In the genomic region with DNA sequence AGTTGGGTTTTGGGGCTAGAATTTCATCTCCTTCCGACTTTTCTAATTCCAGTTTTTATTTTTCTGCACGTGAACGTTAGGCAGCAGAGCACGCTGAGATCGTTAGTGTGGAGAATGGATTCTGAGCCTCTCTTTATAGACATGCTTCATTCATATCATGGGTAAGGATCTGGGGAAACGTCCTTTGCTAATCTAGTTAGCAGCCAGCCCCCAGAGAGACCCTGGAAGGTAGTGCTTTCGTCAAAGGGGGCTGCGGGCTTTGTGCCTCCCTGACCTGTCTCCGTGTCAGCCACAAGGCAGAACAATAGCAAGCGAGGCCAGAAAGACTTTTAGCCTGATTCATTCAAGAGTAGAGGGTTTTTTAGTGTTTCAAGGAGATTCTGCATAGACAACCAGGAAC, we compare ENCODE assay signal across 26 cellular contexts.
A peak's percentile ranks its signal among the peaks of the same experiment; 100 is the strongest.
DNase-seq lines count a peak whose midpoint lies in the region; ATAC-seq, FAIRE-seq and TF ChIP-seq lines count a peak whose summit lies in the region.
"Had no signal": no experiment of that assay in that cellular context is flagged by ENCODE, and none has a peak within 500 bp of the region (broad histone marks: within the 10 kb centered on the region; RNA-seq: fewer than 3 reads in every experiment).

No MANE protein-coding gene starts in this region.

- DNase-seq in activated CD8-positive, alpha-beta memory T cell treated with anti-CD3 and anti-CD28 coated beads, Interleukin-2, amount 10 ng/mL, durations not matched to agents 7 days and 5 days, result no peak
- no peak for DNase-seq in activated CD8-positive, alpha-beta memory T cell treated with anti-CD3 and anti-CD28 coated beads, Interleukin-2, amount 50 U/mL, for 4 hours
- DNase-seq in GM23338 (ENCODE audit: low spot score), result no peak
- no peak for DNase-seq in astrocyte (ENCODE audit: low read depth)
- peak; percentile 48 for DNase-seq in neural progenitor cell (ENCODE audit: low spot score)
- DNase-seq in NCI-H146 (lab: John Stamatoyannopoulos, UW), result no peak
- no peak for DNase-seq in NCI-H1694 (lab: John Stamatoyannopoulos, UW)
- no peak for DNase-seq in dermis blood vessel endothelial cell
- DNase-seq: activated T-cell treated with anti-CD3 and anti-CD28 coated beads, Interleukin-2, amount 50 U/mL, for 4 hours; amniotic stem cell; brain microvascular endothelial cell; erythroblast; H9; left colon; mammary epithelial cell; MG63; NCI-H2029 treated with DMSO at 0.1 percent for 48 hours; NCI-H2227 treated with DMSO at 0.1 percent for 48 hours; SJCRH30; stimulated activated naive B cell treated with anti-CD40 and anti-IgM and Interleukin-4, amounts not matched to agents 10 μg/mL and 1 μg/mL and 100 μg/mL, for 72 hours; substantia nigra; trophoblast cell had no signal

- H2AFZ ChIP-seq in GM23338 (0 out of 2 replicates have a peak overlapping the region, but pooled peaks have one; percentile 61), astrocyte (ENCODE audit: low read depth, low read length) (no peak overlapping the region), neural progenitor cell (replicated peaks) (no peak overlapping the region)

- H3F3A ChIP-seq in GM23338 (replicated peaks; ENCODE audit: low read depth), result no peaks in the 10 kb centered on the region
- no peaks in the 10 kb centered on the region for H3F3A ChIP-seq in neural progenitor cell (ENCODE audit: low read depth)

- H3K27ac Mint-ChIP-seq in activated CD8-positive, alpha-beta memory T cell treated with anti-CD3 and anti-CD28 coated beads, Interleukin-2, amount 10 ng/mL, durations not matched to agents 7 days and 5 days, result peak overlapping the region; percentile 32
- H3K27ac Mint-ChIP-seq in GM23338 (no peak overlapping the region; the same call in 1 of the 2 replicates), astrocyte (ENCODE audit: unreplicated experiment) (peak overlapping the region; percentile 36), neural progenitor cell (peak overlapping the region; percentile 67)
- H3K27ac Mint-ChIP-seq: B cell; stimulated activated naive B cell treated with anti-CD40 and anti-IgM and Interleukin-4, amounts not matched to agents 10 μg/mL and 1 μg/mL and 100 μg/mL, for 72 hours had no signal

- H3K27me3 ChIP-seq in GM23338 (ENCODE audit: insufficient read depth) (no peaks in the 10 kb centered on the region), astrocyte (ENCODE audit: insufficient read depth, low read length) (no peaks in the 10 kb centered on the region), neural progenitor cell (no peaks in the 10 kb centered on the region)
- H3K27me3 ChIP-seq: brain microvascular endothelial cell, MG63, SJCRH30 had no signal

- H3K9ac ChIP-seq in astrocyte (ENCODE audit: low read length) (no peak overlapping the region), neural progenitor cell (no peak overlapping the region)

- CTCF ChIA-PET in activated CD8-positive, alpha-beta memory T cell treated with anti-CD3 and anti-CD28 coated beads, Interleukin-2, amount 10 ng/mL, durations not matched to agents 7 days and 5 days (lab: Charles Lee), result interaction anchor here (1.9 to 2.2 kb wide), 2 partner anchors 10 to 15 kb away, joined by 4 to 7 read pairs; no protein-coding TSS in a partner anchor

- H3K27ac ChIP-seq in GM23338 (ENCODE audit: low read depth) (no peak overlapping the region), astrocyte (ENCODE audit: low read depth, low read length) (no peak overlapping the region), neural progenitor cell (no peak overlapping the region)
- H3K27ac ChIP-seq: brain microvascular endothelial cell, SJCRH30 had no signal

- H3K79me2 ChIP-seq in GM23338 (replicated peaks; ENCODE audit: insufficient read depth), result no peaks in the 10 kb centered on the region
- no peaks in the 10 kb centered on the region for H3K79me2 ChIP-seq in astrocyte (ENCODE audit: insufficient read depth, low read length)
- no peaks in the 10 kb centered on the region for H3K79me2 ChIP-seq in neural progenitor cell (ENCODE audit: low read depth)

- H3K36me3 Mint-ChIP-seq in activated CD8-positive, alpha-beta memory T cell treated with anti-CD3 and anti-CD28 coated beads, Interleukin-2, amount 10 ng/mL, durations not matched to agents 7 days and 5 days, result peaks cover 32% of the 10 kb centered on the region
- H3K36me3 Mint-ChIP-seq in GM23338 (ENCODE audit: low read depth) (peaks cover 3% of the 10 kb centered on the region; the same call in 2 of the 3 replicates), astrocyte (ENCODE audit: low read depth, unreplicated experiment) (no peaks in the 10 kb centered on the region), neural progenitor cell (no peaks in the 10 kb centered on the region)

- no peak overlapping the region for H3K4me3 Mint-ChIP-seq in activated CD8-positive, alpha-beta memory T cell treated with anti-CD3 and anti-CD28 coated beads, Interleukin-2, amount 10 ng/mL, durations not matched to agents 7 days and 5 days
- H3K4me3 Mint-ChIP-seq in GM23338, result no peak overlapping the region
- no peak overlapping the region for H3K4me3 Mint-ChIP-seq in astrocyte (ENCODE audit: unreplicated experiment)
- H3K4me3 Mint-ChIP-seq in neural progenitor cell, result no peak overlapping the region
- H3K4me3 Mint-ChIP-seq: activated T-cell treated with anti-CD3 and anti-CD28 coated beads, Interleukin-2, amount 50 U/mL, for 4 hours; B cell; H9; stimulated activated naive B cell treated with anti-CD40 and anti-IgM and Interleukin-4, amounts not matched to agents 10 μg/mL and 1 μg/mL and 100 μg/mL, for 72 hours had no signal

- H4K20me1 ChIP-seq in GM23338 (replicated peaks; ENCODE audit: insufficient read depth) (no peaks in the 10 kb centered on the region), astrocyte (ENCODE audit: insufficient read depth, low read length) (no peaks in the 10 kb centered on the region), neural progenitor cell (ENCODE audit: low read depth) (no peaks in the 10 kb centered on the region)

- H3K9me3 Mint-ChIP-seq in activated CD8-positive, alpha-beta memory T cell treated with anti-CD3 and anti-CD28 coated beads, Interleukin-2, amount 10 ng/mL, durations not matched to agents 7 days and 5 days (ENCODE audit: low read depth), result peaks cover 13% of the 10 kb centered on the region
- H3K9me3 Mint-ChIP-seq in GM23338 (peaks cover 15% of the 10 kb centered on the region), astrocyte (ENCODE audit: unreplicated experiment) (peaks cover 2% of the 10 kb centered on the region), neural progenitor cell (peaks cover 7% of the 10 kb centered on the region)

- no peak overlapping the region for H3K4me3 ChIP-seq in GM23338
- H3K4me3 ChIP-seq in astrocyte (ENCODE audit: insufficient read depth, low read depth, low read length), result no peak overlapping the region
- no peak overlapping the region for H3K4me3 ChIP-seq in neural progenitor cell
- H3K4me3 ChIP-seq: MG63, SJCRH30 had no signal

- no peaks in the 10 kb centered on the region for H3K27me3 Mint-ChIP-seq in activated CD8-positive, alpha-beta memory T cell treated with anti-CD3 and anti-CD28 coated beads, Interleukin-2, amount 10 ng/mL, durations not matched to agents 7 days and 5 days
- H3K27me3 Mint-ChIP-seq in GM23338 (ENCODE audit: insufficient read depth, low read depth, poor library complexity), result peaks cover 5% of the 10 kb centered on the region
- H3K27me3 Mint-ChIP-seq in astrocyte (ENCODE audit: low read depth, unreplicated experiment), result no peaks in the 10 kb centered on the region
- peaks cover 3% of the 10 kb centered on the region for H3K27me3 Mint-ChIP-seq in neural progenitor cell (ENCODE audit: insufficient read depth, low read depth)
- H3K27me3 Mint-ChIP-seq: B cell; stimulated activated naive B cell treated with anti-CD40 and anti-IgM and Interleukin-4, amounts not matched to agents 10 μg/mL and 1 μg/mL and 100 μg/mL, for 72 hours had no signal

- H3K9me3 ChIP-seq in astrocyte (ENCODE audit: insufficient read depth, low read depth, low read length), result no peaks in the 10 kb centered on the region
- no peaks in the 10 kb centered on the region for H3K9me3 ChIP-seq in neural progenitor cell (ENCODE audit: low read depth)
- H3K9me3 ChIP-seq: SJCRH30 had no signal

- FAIRE-seq in astrocyte (lab: Jason Lieb, UNC), result no peak
- FAIRE-seq: G401.6, small intestine, TTC549 had no signal

- TF ChIP-seq CTCF in GM23338 (conservative IDR thresholded peaks at IDR 0.05; ENCODE audit: low read depth in 2 of 2) (no peak), astrocyte (IDR thresholded peaks at IDR 0.05; ENCODE audit: insufficient read depth, low read depth, low read length) (no peak), neural progenitor cell (IDR thresholded peaks at IDR 0.05) (no peak)

- peaks cover 43% of the 10 kb centered on the region for H3K4me1 Mint-ChIP-seq in activated CD8-positive, alpha-beta memory T cell treated with anti-CD3 and anti-CD28 coated beads, Interleukin-2, amount 10 ng/mL, durations not matched to agents 7 days and 5 days
- H3K4me1 Mint-ChIP-seq in GM23338, result no peaks in the 10 kb centered on the region
- peaks cover 4% of the 10 kb centered on the region for H3K4me1 Mint-ChIP-seq in astrocyte (ENCODE audit: low read depth, unreplicated experiment)
- peaks cover 11% of the 10 kb centered on the region for H3K4me1 Mint-ChIP-seq in neural progenitor cell
- H3K4me1 Mint-ChIP-seq: H9 had no signal

- H3K36me3 ChIP-seq in GM23338 (ENCODE audit: insufficient read depth) (peaks cover 4% of the 10 kb centered on the region; the same call in 1 of the 2 replicates), astrocyte (ENCODE audit: insufficient read depth, low read length) (no peaks in the 10 kb centered on the region), neural progenitor cell (no peaks in the 10 kb centered on the region)
- H3K36me3 ChIP-seq: brain microvascular endothelial cell, MG63, SJCRH30 had no signal

- H3K4me1 ChIP-seq in GM23338 (ENCODE audit: insufficient read depth) (no peaks in the 10 kb centered on the region), astrocyte (ENCODE audit: insufficient read depth, low read length) (peaks cover 8% of the 10 kb centered on the region), neural progenitor cell (peaks cover 12% of the 10 kb centered on the region)
- H3K4me1 ChIP-seq: SJCRH30 had no signal

- peaks cover 10% of the 10 kb centered on the region for H3K9me2 ChIP-seq in GM23338 (ENCODE audit: insufficient read depth)

- ATAC-seq in activated CD8-positive, alpha-beta memory T cell treated with anti-CD3 and anti-CD28 coated beads, Interleukin-2, amount 10 ng/mL, durations not matched to agents 7 days and 5 days, result no peak
- no peak for ATAC-seq in GM23338
- ATAC-seq: left colon had no signal

- H3K4me2 ChIP-seq in GM23338 (no peak overlapping the region), astrocyte (ENCODE audit: low read length) (no peak overlapping the region), neural progenitor cell (peak overlapping the region; percentile 18)
